Comparison of ENCODE assay signal across 30 cellular contexts in genomic region chr7:111958431-111958830, GRCh38.
"Had no signal": no experiment of that assay in that cellular context is flagged by ENCODE, and none has a peak within 500 bp of the region (broad histone marks: within the 10 kb centered on the region; RNA-seq: fewer than 3 reads in every experiment).

No MANE protein-coding gene starts in this region.

- H3K27ac Mint-ChIP-seq: activated naive CD4-positive, alpha-beta T cell treated with anti-CD3 and anti-CD28 coated beads for 36 hours; activated naive CD8-positive, alpha-beta T cell treated with anti-CD3 and anti-CD28 coated beads for 36 hours; activated T-helper 1 cell treated with anti-CD3 and anti-CD28 coated beads, Interleukin-12 subunit alpha, Interleukin-12 subunit beta, Interleukin-2, Interleukin-4 antibody, amounts not matched to agents 30 ng/mL and 10 ng/mL and 1 ng/mL, durations not matched to agents 14 hours and 24 hours and 36 hours; nephron progenitor cell; stimulated activated naive CD8-positive, alpha-beta T cell treated with anti-CD3 and anti-CD28 coated beads, Interleukin-15, Interleukin-2, amounts not matched to agents 100 ng/mL and 50 ng/mL, for 24 hours; T-helper 17 cell had no signal

- H3K36me3 Mint-ChIP-seq: activated naive CD8-positive, alpha-beta T cell treated with anti-CD3 and anti-CD28 coated beads for 36 hours had no signal

- DNase-seq: activated CD4-positive, alpha-beta T cell treated with anti-CD3 and anti-CD28 coated beads for 48 hours; activated CD4-positive, alpha-beta T cell treated with anti-CD3 and anti-CD28 coated beads, Interleukin-2, amount 50 U/mL, for 48 hours; activated CD8-positive, alpha-beta memory T cell treated with anti-CD3 and anti-CD28 coated beads for 24 hours; activated effector memory CD4-positive, alpha-beta T cell treated with anti-CD3 and anti-CD28 coated beads, Interleukin-2, amount 50 U/mL, for 16 hours; activated naive CD4-positive, alpha-beta T cell treated with anti-CD3 and anti-CD28 coated beads for 36 hours; activated naive CD8-positive, alpha-beta T cell treated with anti-CD3 and anti-CD28 coated beads for 36 hours; adrenal gland; aorta; body of pancreas; cortex of kidney; esophagus squamous epithelium; foreskin melanocyte; heart right ventricle; lower lobe of right lung; mesendoderm; stimulated activated CD4-positive, alpha-beta T cell treated with anti-CD3 and anti-CD28 coated beads, Interleukin-12 subunit alpha, Interleukin-12 subunit beta, amount 100 ng/mL, for 4 hours; stimulated activated CD4-positive, alpha-beta T cell treated with anti-CD3 and anti-CD28 coated beads, Interleukin-4, amount 100 ng/mL, for 1 hour; T-helper 17 cell; T1000; tibial artery had no signal

- ATAC-seq: activated CD4-positive, CD25-positive, alpha-beta regulatory T cell treated with anti-CD3 and anti-CD28 coated beads, Interleukin-2, amount 50 U/mL, for 24 hours; body of pancreas; heart right ventricle; lower lobe of right lung; sciatic nerve; T-helper 17 cell had no signal

- H3K27me3 Mint-ChIP-seq: stimulated activated naive CD8-positive, alpha-beta T cell treated with anti-CD3 and anti-CD28 coated beads, Interleukin-15, Interleukin-2, amounts not matched to agents 100 ng/mL and 50 ng/mL, for 24 hours had no signal

- H3K4me3 Mint-ChIP-seq: activated naive CD4-positive, alpha-beta T cell treated with anti-CD3 and anti-CD28 coated beads for 36 hours; activated naive CD8-positive, alpha-beta T cell treated with anti-CD3 and anti-CD28 coated beads for 36 hours; activated T-helper 1 cell treated with anti-CD3 and anti-CD28 coated beads, Interleukin-12 subunit alpha, Interleukin-12 subunit beta, Interleukin-2, Interleukin-4 antibody, amounts not matched to agents 30 ng/mL and 10 ng/mL and 1 ng/mL, durations not matched to agents 14 hours and 24 hours and 36 hours; nephron progenitor cell; stimulated activated naive CD8-positive, alpha-beta T cell treated with anti-CD3 and anti-CD28 coated beads, Interleukin-15, Interleukin-2, amounts not matched to agents 100 ng/mL and 50 ng/mL, for 24 hours; T-helper 17 cell had no signal

- H3K9me3 Mint-ChIP-seq: activated naive CD4-positive, alpha-beta T cell treated with anti-CD3 and anti-CD28 coated beads for 36 hours; activated naive CD8-positive, alpha-beta T cell treated with anti-CD3 and anti-CD28 coated beads for 36 hours; activated T-helper 1 cell treated with anti-CD3 and anti-CD28 coated beads, Interleukin-12 subunit alpha, Interleukin-12 subunit beta, Interleukin-2, Interleukin-4 antibody, amounts not matched to agents 30 ng/mL and 10 ng/mL and 1 ng/mL, durations not matched to agents 14 hours and 24 hours and 36 hours; stimulated activated naive CD8-positive, alpha-beta T cell treated with anti-CD3 and anti-CD28 coated beads, Interleukin-15, Interleukin-2, amounts not matched to agents 100 ng/mL and 50 ng/mL, for 24 hours had no signal

- H3K27ac ChIP-seq: body of pancreas, epithelial cell of prostate, esophagus squamous epithelium, heart right ventricle, lower lobe of right lung, neutrophil, prostate gland, skin epidermis, tibial artery, WERI-Rb-1 had no signal

- H3K4me1 Mint-ChIP-seq: activated naive CD8-positive, alpha-beta T cell treated with anti-CD3 and anti-CD28 coated beads for 36 hours; T-helper 17 cell had no signal
